In genomic region chr11:121665211-121665838, GRCh38 we compare ENCODE assay signal across 23 cellular contexts.
"Had no signal": no experiment of that assay in that cellular context is flagged by ENCODE, and none has a peak within 500 bp of the region (broad histone marks: within the 10 kb centered on the region; RNA-seq: fewer than 3 reads in every experiment).

No MANE protein-coding gene starts in this region.

- H3K36me3 ChIP-seq: ascending aorta had no signal

- H3K4me1 ChIP-seq: body of pancreas had no signal

- H3K9me3 ChIP-seq: ascending aorta had no signal

- ATAC-seq: activated naive CD4-positive, alpha-beta T cell treated with anti-CD3 and anti-CD28 coated beads, Interleukin-2, amount 50 U/mL, for 72 hours; activated naive CD8-positive, alpha-beta T cell treated with anti-CD3 and anti-CD28 coated beads, Interleukin-2, amount 50 U/mL, for 24 hours; activated T-cell treated with anti-CD3 and anti-CD28 coated beads, Interleukin-2, amount 50 U/mL, for 4 hours; body of pancreas; K562; T-helper 17 cell had no signal

- H3K27me3 ChIP-seq: ascending aorta, body of pancreas had no signal

- H3K27ac ChIP-seq: ascending aorta, body of pancreas had no signal

- DNase-seq: activated CD4-positive, alpha-beta memory T cell treated with anti-CD3 and anti-CD28 coated beads for 36 hours; activated CD4-positive, alpha-beta T cell treated with anti-CD3 and anti-CD28 coated beads, Interleukin-2, amount 10 ng/mL, durations not matched to agents 7 days and 5 days; activated CD4-positive, CD25-positive, alpha-beta regulatory T cell; activated CD8-positive, alpha-beta memory T cell treated with anti-CD3 and anti-CD28 coated beads for 24 hours; activated effector memory CD4-positive, alpha-beta T cell treated with anti-CD3 and anti-CD28 coated beads, Interleukin-2, amount 50 U/mL, for 16 hours; activated naive CD4-positive, alpha-beta T cell treated with Interleukin-2 at 50 U/mL for 16 hours; activated naive CD8-positive, alpha-beta T cell treated with anti-CD3 and anti-CD28 coated beads, Interleukin-2, amount 50 U/mL, for 24 hours; activated T-cell treated with anti-CD3 and anti-CD28 coated beads, Interleukin-2, amount 50 U/mL, for 4 hours; amniotic stem cell; body of pancreas; central memory CD4-positive, alpha-beta T cell; Kasumi-1; NCI-H1417; NCI-H2029; NCI-H2227 treated with DMSO at 0.1 percent for 48 hours; NCI-H446 treated with DMSO at 0.1 percent for 48 hours; NCI-H526 treated with DMSO at 0.1 percent for 48 hours; SIG-M5; T-helper 17 cell; T-helper 9 cell had no signal

- H3K4me3 ChIP-seq: ascending aorta, body of pancreas, K562 had no signal
